ENCODE assay signal across 2 cellular contexts in the genomic region with DNA sequence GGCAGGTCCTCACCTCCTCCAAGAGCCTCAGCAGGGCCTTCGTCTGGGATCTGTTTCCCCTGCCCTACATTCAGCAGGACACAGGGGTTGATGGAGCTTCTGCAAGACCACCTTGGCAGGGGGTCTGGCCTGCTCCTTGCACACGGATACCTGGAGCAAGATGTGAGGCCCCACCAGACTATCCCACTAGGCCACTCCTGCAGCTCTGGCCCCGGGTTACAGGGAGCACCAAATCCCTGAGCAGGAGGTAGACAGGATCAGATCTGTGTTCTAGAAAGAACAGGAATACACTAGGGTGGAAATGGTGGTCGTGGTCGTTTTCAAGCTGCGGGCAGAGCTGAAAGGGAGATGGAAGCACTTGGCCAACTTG.
TF ChIP-seq lines count a peak whose summit lies in the region.

No MANE protein-coding gene starts in this region.

TF ChIP-seq in GM23338, 12 proteins besides CTCF, POLR2A, EP300 and RAD21:
- peak; percentile 15; the same call in 1 of the 2 replicates for TF ChIP-seq POLR2AphosphoS5 (IDR thresholded peaks at IDR 0.05; ENCODE audit: low read depth)
- TF ChIP-seq, protein P1, sequence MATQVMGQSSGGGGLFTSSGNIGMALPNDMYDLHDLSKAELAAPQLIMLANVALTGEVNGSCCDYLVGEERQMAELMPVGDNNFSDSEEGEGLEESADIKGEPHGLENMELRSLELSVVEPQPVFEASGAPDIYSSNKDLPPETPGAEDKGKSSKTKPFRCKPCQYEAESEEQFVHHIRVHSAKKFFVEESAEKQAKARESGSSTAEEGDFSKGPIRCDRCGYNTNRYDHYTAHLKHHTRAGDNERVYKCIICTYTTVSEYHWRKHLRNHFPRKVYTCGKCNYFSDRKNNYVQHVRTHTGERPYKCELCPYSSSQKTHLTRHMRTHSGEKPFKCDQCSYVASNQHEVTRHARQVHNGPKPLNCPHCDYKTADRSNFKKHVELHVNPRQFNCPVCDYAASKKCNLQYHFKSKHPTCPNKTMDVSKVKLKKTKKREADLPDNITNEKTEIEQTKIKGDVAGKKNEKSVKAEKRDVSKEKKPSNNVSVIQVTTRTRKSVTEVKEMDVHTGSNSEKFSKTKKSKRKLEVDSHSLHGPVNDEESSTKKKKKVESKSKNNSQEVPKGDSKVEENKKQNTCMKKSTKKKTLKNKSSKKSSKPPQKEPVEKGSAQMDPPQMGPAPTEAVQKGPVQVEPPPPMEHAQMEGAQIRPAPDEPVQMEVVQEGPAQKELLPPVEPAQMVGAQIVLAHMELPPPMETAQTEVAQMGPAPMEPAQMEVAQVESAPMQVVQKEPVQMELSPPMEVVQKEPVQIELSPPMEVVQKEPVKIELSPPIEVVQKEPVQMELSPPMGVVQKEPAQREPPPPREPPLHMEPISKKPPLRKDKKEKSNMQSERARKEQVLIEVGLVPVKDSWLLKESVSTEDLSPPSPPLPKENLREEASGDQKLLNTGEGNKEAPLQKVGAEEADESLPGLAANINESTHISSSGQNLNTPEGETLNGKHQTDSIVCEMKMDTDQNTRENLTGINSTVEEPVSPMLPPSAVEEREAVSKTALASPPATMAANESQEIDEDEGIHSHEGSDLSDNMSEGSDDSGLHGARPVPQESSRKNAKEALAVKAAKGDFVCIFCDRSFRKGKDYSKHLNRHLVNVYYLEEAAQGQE (IDR thresholded peaks at IDR 0.05; ENCODE audit: unreplicated experiment): no peak

TF ChIP-seq in HepG2, 621 proteins besides CTCF, POLR2A, EP300 and RAD21:
- TF ChIP-seq ZBTB38 (CRISPR knock-in tag; IDR thresholded peaks at IDR 0.05) (no peak), AGO2 (optimal IDR thresholded peaks at IDR 0.05; ENCODE audit: low read depth, low read length) (peak; percentile 41), HNRNPL (IDR thresholded peaks at IDR 0.05; ENCODE audit: low read depth, low read length) (no peak), ZNF75D (CRISPR knock-in tag; IDR thresholded peaks at IDR 0.05; ENCODE audit: borderline replicate concordance) (no peak), CC2D1A (CRISPR knock-in tag; IDR thresholded peaks at IDR 0.05) (no peak)
- TF ChIP-seq, protein P2, sequence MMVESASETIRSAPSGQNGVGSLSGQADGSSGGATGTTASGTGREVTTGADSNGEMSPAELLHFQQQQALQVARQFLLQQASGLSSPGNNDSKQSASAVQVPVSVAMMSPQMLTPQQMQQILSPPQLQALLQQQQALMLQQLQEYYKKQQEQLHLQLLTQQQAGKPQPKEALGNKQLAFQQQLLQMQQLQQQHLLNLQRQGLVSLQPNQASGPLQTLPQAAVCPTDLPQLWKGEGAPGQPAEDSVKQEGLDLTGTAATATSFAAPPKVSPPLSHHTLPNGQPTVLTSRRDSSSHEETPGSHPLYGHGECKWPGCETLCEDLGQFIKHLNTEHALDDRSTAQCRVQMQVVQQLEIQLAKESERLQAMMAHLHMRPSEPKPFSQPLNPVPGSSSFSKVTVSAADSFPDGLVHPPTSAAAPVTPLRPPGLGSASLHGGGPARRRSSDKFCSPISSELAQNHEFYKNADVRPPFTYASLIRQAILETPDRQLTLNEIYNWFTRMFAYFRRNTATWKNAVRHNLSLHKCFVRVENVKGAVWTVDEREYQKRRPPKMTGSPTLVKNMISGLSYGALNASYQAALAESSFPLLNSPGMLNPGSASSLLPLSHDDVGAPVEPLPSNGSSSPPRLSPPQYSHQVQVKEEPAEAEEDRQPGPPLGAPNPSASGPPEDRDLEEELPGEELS (CRISPR knock-in tag; IDR thresholded peaks at IDR 0.05): no peak
